In the genomic region with DNA sequence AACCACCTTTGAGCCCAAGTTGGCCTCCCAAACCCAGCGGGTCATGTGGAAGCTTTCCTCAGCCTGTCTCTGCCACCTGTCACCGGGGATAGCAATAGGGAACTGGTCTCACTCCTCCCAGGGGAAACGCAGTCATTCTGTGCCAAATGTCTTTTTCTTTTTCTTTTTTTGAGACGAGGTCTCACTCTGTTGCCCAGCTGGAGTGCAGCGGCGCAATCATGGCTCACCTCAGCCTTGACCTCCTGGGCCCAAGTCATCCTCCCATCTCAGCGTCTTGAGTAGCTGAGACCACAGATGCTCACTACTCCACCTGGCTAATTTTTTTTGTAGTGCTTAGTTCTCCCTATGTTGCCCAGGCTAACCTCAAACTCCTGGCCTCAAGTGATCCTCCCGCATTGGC, we compare ENCODE assay signal across 20 cellular contexts.
"Had no signal": no experiment of that assay in that cellular context is flagged by ENCODE, and none has a peak within 500 bp of the region (broad histone marks: within the 10 kb centered on the region; RNA-seq: fewer than 3 reads in every experiment).

No MANE protein-coding gene starts in this region.

- H3K27ac Mint-ChIP-seq: dendritic cell treated with granulocyte-macrophage colony-stimulating factor and Interleukin-4, amounts not matched to agents 40 ng/mL and 50 ng/mL, for 4 days; memory B cell; mesothelial cell of epicardium; natural killer cell; progenitor cell of endocrine pancreas; type B pancreatic cell had no signal

- H3K4me1 ChIP-seq: foreskin keratinocyte, left ventricle myocardium inferior, lower lobe of right lung, pancreas, thyroid gland had no signal

- H3K4me1 Mint-ChIP-seq: mesothelial cell of epicardium, natural killer cell had no signal

- DNase-seq: foreskin keratinocyte; head of caudate nucleus; kidney; left cardiac atrium; left ventricle myocardium inferior; lower lobe of right lung; natural killer cell; pancreas; right cardiac atrium; small intestine; stimulated activated CD4-positive, alpha-beta T cell treated with anti-CD3 and anti-CD28 coated beads, Interleukin-12 subunit alpha, Interleukin-12 subunit beta, amount 100 ng/mL, for 4 hours; stimulated activated naive CD4-positive, alpha-beta T cell treated with Interleukin-2 at 50 U/mL for 16 hours; thyroid gland had no signal

- H3K36me3 ChIP-seq: left ventricle myocardium inferior, lower lobe of right lung, pancreas, thyroid gland had no signal

- H3K4me2 ChIP-seq: hepatocyte had no signal

- H2AFZ ChIP-seq: hepatocyte had no signal

- ATAC-seq: foreskin keratinocyte, left cardiac atrium, lower lobe of right lung, natural killer cell, pancreas, right cardiac atrium had no signal

- H3K36me3 Mint-ChIP-seq: mesothelial cell of epicardium, natural killer cell, type B pancreatic cell had no signal

- H3K4me3 ChIP-seq: hepatocyte, left ventricle myocardium inferior, lower lobe of right lung, pancreas, thyroid gland had no signal

- H3K27me3 ChIP-seq: foreskin keratinocyte, hepatocyte, pancreas, thyroid gland had no signal

- H3K9me3 ChIP-seq: left ventricle myocardium inferior, lower lobe of right lung, pancreas, thyroid gland had no signal

- H3K9me3 Mint-ChIP-seq: dendritic cell treated with granulocyte-macrophage colony-stimulating factor and Interleukin-4, amounts not matched to agents 40 ng/mL and 50 ng/mL, for 4 days; memory B cell; mesothelial cell of epicardium; natural killer cell; neural crest cell; type B pancreatic cell had no signal

- H3K27ac ChIP-seq: foreskin keratinocyte, hepatocyte, left ventricle myocardium inferior, lower lobe of right lung, pancreas, thyroid gland had no signal

- H3K4me3 Mint-ChIP-seq: dendritic cell treated with granulocyte-macrophage colony-stimulating factor and Interleukin-4, amounts not matched to agents 40 ng/mL and 50 ng/mL, for 4 days; memory B cell; mesothelial cell of epicardium; natural killer cell; neural crest cell; type B pancreatic cell had no signal

- H3K79me2 ChIP-seq: hepatocyte had no signal
